Comparison of ENCODE assay signal across 8 cellular contexts in genomic region chr10:5094265-5095205, GRCh38. TPM values are rescaled to one million over a fixed set of nuclear protein-coding genes. Genes with fewer than 3 reads are reported as not detected.
DNase-seq lines count a peak whose midpoint lies in the region; ATAC-seq and TF ChIP-seq lines count a peak whose summit lies in the region.

AKR1C3 (plus strand) TSS chr10:5094414; CDS start chr10:5094445, 31 bp downstream.

- peak; percentile 28 to 88 (median 77) for TF ChIP-seq CTCF in ovary (IDR thresholded peaks at IDR 0.05)

- WGBS in ovary, 3 donors: 21 to 28% (median 22%) methylated on average over 9 of the region's 9 CpGs

- peak within 1 kb of the TSS; percentile 66 for H3K4me3 Mint-ChIP-seq in activated naive CD4-positive, alpha-beta T cell treated with anti-CD3 and anti-CD28 coated beads, Interleukin-2, amount 50 U/mL, for 24 hours

- peak; percentile 11 for DNase-seq in ELF-1 (ENCODE audit: low read depth, low spot score)
- peak; percentile 56 for DNase-seq in M059J (ENCODE audit: low read depth)
- DNase-seq in Right ventricle myocardium superior: no peak
- no peak for DNase-seq in ovary

- intact Hi-C loops in Right ventricle myocardium superior (cut with DNase I): loop anchor here (10.0 kb wide), 1 partner anchor 80 kb away; no protein-coding TSS in a partner anchor
- intact Hi-C loops in ovary (cut with DNase I): loop anchor here in 3 of 4 donors (5.0 kb wide), 2 partner anchors 242 to 247 kb away; no protein-coding TSS in a partner anchor

- no peak for TF ChIP-seq EP300 in ovary (IDR thresholded peaks at IDR 0.05)

- H3K4me1 Mint-ChIP-seq in activated naive CD4-positive, alpha-beta T cell treated with anti-CD3 and anti-CD28 coated beads, Interleukin-2, amount 50 U/mL, for 24 hours: no peaks in the 10 kb centered on the region

- peaks cover 18% of the 10 kb centered on the region for H3K27me3 Mint-ChIP-seq in activated naive CD4-positive, alpha-beta T cell treated with anti-CD3 and anti-CD28 coated beads, Interleukin-2, amount 50 U/mL, for 24 hours

- no peaks in the 10 kb centered on the region for H3K9me3 ChIP-seq in ovary

- peaks cover 3% of the 10 kb centered on the region for H3K36me3 Mint-ChIP-seq in activated naive CD4-positive, alpha-beta T cell treated with anti-CD3 and anti-CD28 coated beads, Interleukin-2, amount 50 U/mL, for 24 hours

- H3K27me3 ChIP-seq in ovary: no peaks in the 10 kb centered on the region

- H3K27ac ChIP-seq in ovary: peak within 1 kb of the TSS in 1 of 2 donors; percentile 11

- H3K36me3 ChIP-seq in ovary: no peaks in the 10 kb centered on the region

- H3K27ac Mint-ChIP-seq in activated naive CD4-positive, alpha-beta T cell treated with anti-CD3 and anti-CD28 coated beads, Interleukin-2, amount 50 U/mL, for 24 hours: no peak within 1 kb of the TSS

- peaks cover 5% of the 10 kb centered on the region for H3K9me3 Mint-ChIP-seq in activated naive CD4-positive, alpha-beta T cell treated with anti-CD3 and anti-CD28 coated beads, Interleukin-2, amount 50 U/mL, for 24 hours

- no peaks in the 10 kb centered on the region for H3K4me1 ChIP-seq in ovary (ENCODE audit: insufficient read depth)

- ATAC-seq in Right ventricle myocardium superior (ENCODE audit: poor library complexity) (peak; percentile 92), GM21367 (IDR thresholded peaks at IDR 0.05; ENCODE audit: unreplicated experiment) (no peak), HG02885 (IDR thresholded peaks at IDR 0.05; ENCODE audit: poor library complexity, unreplicated experiment) (no peak), HG02870 (IDR thresholded peaks at IDR 0.05; ENCODE audit: unreplicated experiment) (no peak)

- no peak for TF ChIP-seq POLR2A in ovary (IDR thresholded peaks at IDR 0.05)

- peak within 1 kb of the TSS; percentile 30 for H3K4me3 ChIP-seq in ovary

RNA-seq across cellular contexts. Expression of gene AKR1C3, which starts in this region (rescaled TPM):
- 6.2 and 9.6 TPM in 2 replicates for total RNA-seq in M059J (2014; rRNA removed; shearing (Covaris generic))
- 30.3 TPM for total RNA-seq in Right ventricle myocardium superior
- total RNA-seq in ovary: 10 to 100 TPM; 10.7 to 26.5 (median 19.3) TPM
- polyA plus RNA-seq in ovary: 10 to 100 TPM; 12.5 to 13.8 TPM

Comparison
In these comparisons a context has a peak if more than half of its experiments do, and no peak if none do; other contexts are left out.
1. DNase-seq: peak in ELF-1 (single experiment) and M059J (single experiment); none in Right ventricle myocardium superior (single experiment) and ovary (0 of 5).